In the genomic region with DNA sequence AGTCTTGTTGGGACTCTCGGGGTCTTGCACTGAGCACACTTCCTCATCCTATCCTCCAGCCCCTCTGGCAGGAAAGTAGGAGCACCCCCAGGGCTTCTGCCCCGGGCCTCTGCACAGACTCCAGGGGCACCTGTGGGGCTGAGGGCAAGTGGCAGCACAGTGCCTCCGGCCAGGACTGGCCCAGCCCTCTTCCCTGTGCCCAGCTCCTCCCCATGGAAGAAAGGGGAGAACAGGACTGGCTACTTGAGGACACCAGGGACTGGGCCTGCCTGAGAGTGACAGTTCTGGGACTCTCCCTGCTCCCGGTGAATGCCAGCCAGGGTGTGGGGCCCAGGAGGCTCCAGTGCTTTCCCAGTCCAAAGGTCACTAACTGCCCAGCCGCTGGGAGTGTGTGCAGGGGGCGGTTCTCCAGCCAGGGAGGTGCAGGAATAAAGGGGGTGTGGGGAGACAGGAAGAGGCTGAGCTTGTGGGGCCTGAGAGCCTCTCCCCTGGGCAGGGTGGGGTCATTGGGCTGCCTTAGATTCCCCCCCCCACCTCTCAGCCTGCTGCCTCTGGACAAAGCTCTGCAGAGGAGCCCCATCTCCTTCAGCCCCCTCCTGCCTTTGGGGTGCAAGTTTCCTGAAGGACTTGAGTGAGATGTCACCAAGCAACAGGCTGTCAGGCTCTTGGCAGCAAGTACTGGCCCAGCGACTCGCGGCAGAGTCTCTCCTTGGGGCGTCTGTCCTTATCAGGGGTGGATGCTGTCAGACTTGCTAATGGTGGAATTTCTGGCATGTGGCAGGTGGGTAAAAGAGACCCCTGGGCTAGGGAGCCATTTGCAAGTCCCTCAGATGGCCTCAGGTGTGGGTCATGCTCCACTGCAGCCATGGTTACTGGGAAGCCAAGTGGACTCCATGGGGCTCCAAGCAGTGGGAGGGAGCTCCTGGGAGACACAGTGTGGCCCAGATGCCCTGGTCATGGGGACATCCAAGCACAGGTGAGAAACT, we compare ENCODE assay signal across 9 cellular contexts. TPM values are rescaled to one million over a fixed set of nuclear protein-coding genes. Genes with fewer than 3 reads are reported as not detected.
DNase-seq lines count a peak whose midpoint lies in the region; ATAC-seq, FAIRE-seq and TF ChIP-seq lines count a peak whose summit lies in the region.
"Had no signal": no experiment of that assay in that cellular context is flagged by ENCODE, and none has a peak within 500 bp of the region (broad histone marks: within the 10 kb centered on the region; RNA-seq: fewer than 3 reads in every experiment).

No MANE protein-coding gene starts in this region.

- peak overlapping the region; percentile 71; the same call in 1 of the 2 replicates for H3K4me2 ChIP-seq in GM23338

- H3K27ac Mint-ChIP-seq in GM23338 (no peak overlapping the region), osteocyte (ENCODE audit: unreplicated experiment) (no peak overlapping the region)

- peak overlapping the region; percentile 74; the same call in 1 of the 2 replicates for H3K27ac ChIP-seq in GM23338 (ENCODE audit: low read depth)

- ATAC-seq in GM23338 (peak; percentile 75), GM18907 (IDR thresholded peaks at IDR 0.05; ENCODE audit: unreplicated experiment) (no peak), GM21529 (IDR thresholded peaks at IDR 0.05; ENCODE audit: unreplicated experiment) (no peak)

- H3K9me3 Mint-ChIP-seq in GM23338 (no peaks in the 10 kb centered on the region), osteocyte (ENCODE audit: unreplicated experiment) (no peaks in the 10 kb centered on the region)

- DNase-seq in GM23338 (ENCODE audit: low spot score) (peak; percentile 82), RCC 7860 (ENCODE audit: low spot score) (peak; percentile 99), cardiac septum (ENCODE audit: low spot score) (peak; percentile 90), renal cortical epithelial cell (ENCODE audit: low read depth) (peak; percentile 85), osteocyte (ENCODE audit: extremely low spot score, unreplicated experiment) (no peak), AG20443 (ENCODE audit: low spot score) (no peak)

- peaks cover 37% of the 10 kb centered on the region for H3K4me1 Mint-ChIP-seq in GM23338
- H3K4me1 Mint-ChIP-seq in osteocyte (ENCODE audit: unreplicated experiment): peaks cover 31% of the 10 kb centered on the region

- H3K9me2 ChIP-seq in GM23338 (ENCODE audit: insufficient read depth): no peaks in the 10 kb centered on the region

- no peaks in the 10 kb centered on the region for H4K20me1 ChIP-seq in GM23338 (replicated peaks; ENCODE audit: insufficient read depth)

- TF ChIP-seq CTCF in GM23338 (conservative IDR thresholded peaks at IDR 0.05; ENCODE audit: low read depth in 2 of 2) (no peak), osteocyte (IDR thresholded peaks at IDR 0.05) (no peak)

- H3K27me3 Mint-ChIP-seq in GM23338 (ENCODE audit: insufficient read depth, low read depth, poor library complexity): peaks cover 16% of the 10 kb centered on the region
- no peaks in the 10 kb centered on the region for H3K27me3 Mint-ChIP-seq in osteocyte (ENCODE audit: unreplicated experiment)

- no peaks in the 10 kb centered on the region for H3K36me3 Mint-ChIP-seq in GM23338 (ENCODE audit: low read depth)
- H3K36me3 Mint-ChIP-seq in osteocyte (ENCODE audit: unreplicated experiment): no peaks in the 10 kb centered on the region

- H3K79me2 ChIP-seq in GM23338 (replicated peaks; ENCODE audit: insufficient read depth): no peaks in the 10 kb centered on the region

- H3F3A ChIP-seq in GM23338 (replicated peaks; ENCODE audit: low read depth): peaks cover 6% of the 10 kb centered on the region; the same call in 1 of the 2 replicates

- no peak overlapping the region for H2AFZ ChIP-seq in GM23338

- H3K4me1 ChIP-seq in GM23338 (ENCODE audit: insufficient read depth): peaks cover 41% of the 10 kb centered on the region

- no peak overlapping the region for H3K4me3 ChIP-seq in GM23338
- H3K4me3 ChIP-seq: skin epidermis had no signal

- FAIRE-seq in RCC 7860 (lab: Jason Lieb, UNC): peak; percentile 91

- intact Hi-C loops in cardiac septum (cut with DNase I): loop anchor here (1.0 to 5.0 kb wide), 3 partner anchors 18 to 94 kb away; a partner anchor contains a TSS

- H3K27me3 ChIP-seq in GM23338 (ENCODE audit: insufficient read depth): no peaks in the 10 kb centered on the region

- no peaks in the 10 kb centered on the region for H3K36me3 ChIP-seq in GM23338 (ENCODE audit: insufficient read depth)

- H3K4me3 Mint-ChIP-seq in GM23338 (no peak overlapping the region), osteocyte (ENCODE audit: unreplicated experiment) (no peak overlapping the region)

TF ChIP-seq in GM23338, 12 proteins besides CTCF, POLR2A, EP300 and RAD21:
- no peak for TF ChIP-seq STAT1 (IDR thresholded peaks at IDR 0.05; ENCODE audit: unreplicated experiment)

RNA-seq across cellular contexts. Expression of a gene that starts 19.1 kb away (rescaled TPM):
- total RNA-seq in GM23338 (2014; rRNA removed; shearing (Covaris generic)): 31.9 and 40.8 TPM in 2 replicates
- polyA plus RNA-seq in GM23338 (2016; fragmentation: Nextera tagmentation; extraction: Ambion mirVana): 15.9 and 16.2 TPM in 2 replicates
- total RNA-seq in cardiac septum (25.7 TPM), renal cortical epithelial cell (17.2 and 42.6 TPM in 2 replicates), osteocyte (26.6 and 32.4 TPM in 2 replicates)

Comparison
In these comparisons a context has a peak if more than half of its experiments do, and no peak if none do; other contexts are left out.
1. DNase-seq: peak in GM23338 (single experiment), RCC 7860 (single experiment), cardiac septum (single experiment) and renal cortical epithelial cell (single experiment); none in osteocyte (single experiment) and AG20443 (single experiment).